Comparison of ENCODE assay signal across 1 cellular context in the genomic region with DNA sequence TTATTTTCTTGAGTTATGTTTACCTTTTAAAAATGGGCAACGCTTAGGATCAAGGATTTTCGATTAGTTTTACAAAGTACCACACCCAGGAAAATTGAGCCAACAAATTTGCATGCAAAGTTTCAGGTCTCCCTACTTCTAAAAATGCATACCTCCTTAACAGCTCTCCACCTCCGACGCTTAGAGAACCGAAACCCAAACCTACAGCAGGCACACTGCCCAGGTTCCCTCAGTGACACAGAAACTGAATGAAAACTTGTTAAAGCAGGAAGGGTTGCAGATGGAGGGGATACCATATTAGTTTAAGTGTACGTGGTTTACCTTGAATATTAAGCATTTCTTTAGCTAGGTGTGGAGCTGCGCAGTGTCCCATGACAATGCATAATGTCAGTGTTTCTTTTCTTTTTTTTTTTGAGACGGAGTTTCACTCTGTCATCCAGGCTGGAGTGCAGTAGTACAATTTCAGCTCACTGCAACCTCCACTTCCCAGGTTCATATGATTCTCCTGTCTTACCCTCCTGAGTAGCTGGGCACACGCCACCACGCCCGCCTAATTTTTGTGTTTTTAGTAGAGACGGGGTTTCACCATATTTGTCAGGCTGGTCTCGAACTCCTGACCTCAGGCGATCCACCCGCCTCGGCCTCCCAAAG.
TF ChIP-seq lines count a peak whose summit lies in the region.

No MANE protein-coding gene starts in this region.

TF ChIP-seq in GM12878, 131 proteins besides CTCF, POLR2A, EP300 and RAD21 (continued from another document and continues in another):
- TF ChIP-seq, protein P1, sequence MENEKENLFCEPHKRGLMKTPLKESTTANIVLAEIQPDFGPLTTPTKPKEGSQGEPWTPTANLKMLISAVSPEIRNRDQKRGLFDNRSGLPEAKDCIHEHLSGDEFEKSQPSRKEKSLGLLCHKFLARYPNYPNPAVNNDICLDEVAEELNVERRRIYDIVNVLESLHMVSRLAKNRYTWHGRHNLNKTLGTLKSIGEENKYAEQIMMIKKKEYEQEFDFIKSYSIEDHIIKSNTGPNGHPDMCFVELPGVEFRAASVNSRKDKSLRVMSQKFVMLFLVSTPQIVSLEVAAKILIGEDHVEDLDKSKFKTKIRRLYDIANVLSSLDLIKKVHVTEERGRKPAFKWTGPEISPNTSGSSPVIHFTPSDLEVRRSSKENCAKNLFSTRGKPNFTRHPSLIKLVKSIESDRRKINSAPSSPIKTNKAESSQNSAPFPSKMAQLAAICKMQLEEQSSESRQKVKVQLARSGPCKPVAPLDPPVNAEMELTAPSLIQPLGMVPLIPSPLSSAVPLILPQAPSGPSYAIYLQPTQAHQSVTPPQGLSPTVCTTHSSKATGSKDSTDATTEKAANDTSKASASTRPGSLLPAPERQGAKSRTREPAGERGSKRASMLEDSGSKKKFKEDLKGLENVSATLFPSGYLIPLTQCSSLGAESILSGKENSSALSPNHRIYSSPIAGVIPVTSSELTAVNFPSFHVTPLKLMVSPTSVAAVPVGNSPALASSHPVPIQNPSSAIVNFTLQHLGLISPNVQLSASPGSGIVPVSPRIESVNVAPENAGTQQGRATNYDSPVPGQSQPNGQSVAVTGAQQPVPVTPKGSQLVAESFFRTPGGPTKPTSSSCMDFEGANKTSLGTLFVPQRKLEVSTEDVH (IDR thresholded peaks at IDR 0.05; ENCODE audit: low read depth, partially characterized antibody), result no peak
- TF ChIP-seq CBX5 (IDR thresholded peaks at IDR 0.05; ENCODE audit: low read depth), result peak; percentile 87; the same call in 1 of the 2 replicates
- TF ChIP-seq TCF7 (IDR thresholded peaks at IDR 0.05; ENCODE audit: borderline replicate concordance), result no peak
- TF ChIP-seq, protein P2, sequence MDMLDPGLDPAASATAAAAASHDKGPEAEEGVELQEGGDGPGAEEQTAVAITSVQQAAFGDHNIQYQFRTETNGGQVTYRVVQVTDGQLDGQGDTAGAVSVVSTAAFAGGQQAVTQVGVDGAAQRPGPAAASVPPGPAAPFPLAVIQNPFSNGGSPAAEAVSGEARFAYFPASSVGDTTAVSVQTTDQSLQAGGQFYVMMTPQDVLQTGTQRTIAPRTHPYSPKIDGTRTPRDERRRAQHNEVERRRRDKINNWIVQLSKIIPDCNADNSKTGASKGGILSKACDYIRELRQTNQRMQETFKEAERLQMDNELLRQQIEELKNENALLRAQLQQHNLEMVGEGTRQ (IDR thresholded peaks at IDR 0.05; ENCODE audit: borderline replicate concordance, low read depth, low read length), result no peak
- TF ChIP-seq, protein P3, sequence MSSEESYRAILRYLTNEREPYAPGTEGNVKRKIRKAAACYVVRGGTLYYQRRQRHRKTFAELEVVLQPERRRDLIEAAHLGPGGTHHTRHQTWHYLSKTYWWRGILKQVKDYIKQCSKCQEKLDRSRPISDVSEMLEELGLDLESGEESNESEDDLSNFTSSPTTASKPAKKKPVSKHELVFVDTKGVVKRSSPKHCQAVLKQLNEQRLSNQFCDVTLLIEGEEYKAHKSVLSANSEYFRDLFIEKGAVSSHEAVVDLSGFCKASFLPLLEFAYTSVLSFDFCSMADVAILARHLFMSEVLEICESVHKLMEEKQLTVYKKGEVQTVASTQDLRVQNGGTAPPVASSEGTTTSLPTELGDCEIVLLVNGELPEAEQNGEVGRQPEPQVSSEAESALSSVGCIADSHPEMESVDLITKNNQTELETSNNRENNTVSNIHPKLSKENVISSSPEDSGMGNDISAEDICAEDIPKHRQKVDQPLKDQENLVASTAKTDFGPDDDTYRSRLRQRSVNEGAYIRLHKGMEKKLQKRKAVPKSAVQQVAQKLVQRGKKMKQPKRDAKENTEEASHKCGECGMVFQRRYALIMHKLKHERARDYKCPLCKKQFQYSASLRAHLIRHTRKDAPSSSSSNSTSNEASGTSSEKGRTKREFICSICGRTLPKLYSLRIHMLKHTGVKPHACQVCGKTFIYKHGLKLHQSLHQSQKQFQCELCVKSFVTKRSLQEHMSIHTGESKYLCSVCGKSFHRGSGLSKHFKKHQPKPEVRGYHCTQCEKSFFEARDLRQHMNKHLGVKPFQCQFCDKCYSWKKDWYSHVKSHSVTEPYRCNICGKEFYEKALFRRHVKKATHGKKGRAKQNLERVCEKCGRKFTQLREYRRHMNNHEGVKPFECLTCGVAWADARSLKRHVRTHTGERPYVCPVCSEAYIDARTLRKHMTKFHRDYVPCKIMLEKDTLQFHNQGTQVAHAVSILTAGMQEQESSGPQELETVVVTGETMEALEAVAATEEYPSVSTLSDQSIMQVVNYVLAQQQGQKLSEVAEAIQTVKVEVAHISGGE (CRISPR knock-in tag; IDR thresholded peaks at IDR 0.05), result no peak
- TF ChIP-seq, protein P4, sequence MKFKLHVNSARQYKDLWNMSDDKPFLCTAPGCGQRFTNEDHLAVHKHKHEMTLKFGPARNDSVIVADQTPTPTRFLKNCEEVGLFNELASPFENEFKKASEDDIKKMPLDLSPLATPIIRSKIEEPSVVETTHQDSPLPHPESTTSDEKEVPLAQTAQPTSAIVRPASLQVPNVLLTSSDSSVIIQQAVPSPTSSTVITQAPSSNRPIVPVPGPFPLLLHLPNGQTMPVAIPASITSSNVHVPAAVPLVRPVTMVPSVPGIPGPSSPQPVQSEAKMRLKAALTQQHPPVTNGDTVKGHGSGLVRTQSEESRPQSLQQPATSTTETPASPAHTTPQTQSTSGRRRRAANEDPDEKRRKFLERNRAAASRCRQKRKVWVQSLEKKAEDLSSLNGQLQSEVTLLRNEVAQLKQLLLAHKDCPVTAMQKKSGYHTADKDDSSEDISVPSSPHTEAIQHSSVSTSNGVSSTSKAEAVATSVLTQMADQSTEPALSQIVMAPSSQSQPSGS (IDR thresholded peaks at IDR 0.05; ENCODE audit: low read length), result peak; percentile 84
- peak; percentile 55; the same call in 1 of the 2 replicates for TF ChIP-seq TCF12 (IDR thresholded peaks at IDR 0.05; ENCODE audit: low read depth, low read length)
- no peak for TF ChIP-seq ZNF24 (IDR thresholded peaks at IDR 0.05)
- no peak for TF ChIP-seq SUPT20H (IDR thresholded peaks at IDR 0.05; ENCODE audit: borderline replicate concordance, control insufficient read depth, low read depth, low read length)
- TF ChIP-seq RELA (IDR thresholded peaks at IDR 0.05; ENCODE audit: borderline replicate concordance, partially characterized antibody), result no peak
- TF ChIP-seq, protein P5, sequence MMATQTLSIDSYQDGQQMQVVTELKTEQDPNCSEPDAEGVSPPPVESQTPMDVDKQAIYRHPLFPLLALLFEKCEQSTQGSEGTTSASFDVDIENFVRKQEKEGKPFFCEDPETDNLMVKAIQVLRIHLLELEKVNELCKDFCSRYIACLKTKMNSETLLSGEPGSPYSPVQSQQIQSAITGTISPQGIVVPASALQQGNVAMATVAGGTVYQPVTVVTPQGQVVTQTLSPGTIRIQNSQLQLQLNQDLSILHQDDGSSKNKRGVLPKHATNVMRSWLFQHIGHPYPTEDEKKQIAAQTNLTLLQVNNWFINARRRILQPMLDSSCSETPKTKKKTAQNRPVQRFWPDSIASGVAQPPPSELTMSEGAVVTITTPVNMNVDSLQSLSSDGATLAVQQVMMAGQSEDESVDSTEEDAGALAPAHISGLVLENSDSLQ (IDR thresholded peaks at IDR 0.05), result peak; percentile 23; the same call in 1 of the 2 replicates
- peak; percentile 84 for TF ChIP-seq DPF2 (IDR thresholded peaks at IDR 0.05)
- peak; percentile 35; the same call in 1 of the 2 replicates for TF ChIP-seq ZNF207 (IDR thresholded peaks at IDR 0.05; ENCODE audit: borderline replicate concordance)
- TF ChIP-seq, protein P6, sequence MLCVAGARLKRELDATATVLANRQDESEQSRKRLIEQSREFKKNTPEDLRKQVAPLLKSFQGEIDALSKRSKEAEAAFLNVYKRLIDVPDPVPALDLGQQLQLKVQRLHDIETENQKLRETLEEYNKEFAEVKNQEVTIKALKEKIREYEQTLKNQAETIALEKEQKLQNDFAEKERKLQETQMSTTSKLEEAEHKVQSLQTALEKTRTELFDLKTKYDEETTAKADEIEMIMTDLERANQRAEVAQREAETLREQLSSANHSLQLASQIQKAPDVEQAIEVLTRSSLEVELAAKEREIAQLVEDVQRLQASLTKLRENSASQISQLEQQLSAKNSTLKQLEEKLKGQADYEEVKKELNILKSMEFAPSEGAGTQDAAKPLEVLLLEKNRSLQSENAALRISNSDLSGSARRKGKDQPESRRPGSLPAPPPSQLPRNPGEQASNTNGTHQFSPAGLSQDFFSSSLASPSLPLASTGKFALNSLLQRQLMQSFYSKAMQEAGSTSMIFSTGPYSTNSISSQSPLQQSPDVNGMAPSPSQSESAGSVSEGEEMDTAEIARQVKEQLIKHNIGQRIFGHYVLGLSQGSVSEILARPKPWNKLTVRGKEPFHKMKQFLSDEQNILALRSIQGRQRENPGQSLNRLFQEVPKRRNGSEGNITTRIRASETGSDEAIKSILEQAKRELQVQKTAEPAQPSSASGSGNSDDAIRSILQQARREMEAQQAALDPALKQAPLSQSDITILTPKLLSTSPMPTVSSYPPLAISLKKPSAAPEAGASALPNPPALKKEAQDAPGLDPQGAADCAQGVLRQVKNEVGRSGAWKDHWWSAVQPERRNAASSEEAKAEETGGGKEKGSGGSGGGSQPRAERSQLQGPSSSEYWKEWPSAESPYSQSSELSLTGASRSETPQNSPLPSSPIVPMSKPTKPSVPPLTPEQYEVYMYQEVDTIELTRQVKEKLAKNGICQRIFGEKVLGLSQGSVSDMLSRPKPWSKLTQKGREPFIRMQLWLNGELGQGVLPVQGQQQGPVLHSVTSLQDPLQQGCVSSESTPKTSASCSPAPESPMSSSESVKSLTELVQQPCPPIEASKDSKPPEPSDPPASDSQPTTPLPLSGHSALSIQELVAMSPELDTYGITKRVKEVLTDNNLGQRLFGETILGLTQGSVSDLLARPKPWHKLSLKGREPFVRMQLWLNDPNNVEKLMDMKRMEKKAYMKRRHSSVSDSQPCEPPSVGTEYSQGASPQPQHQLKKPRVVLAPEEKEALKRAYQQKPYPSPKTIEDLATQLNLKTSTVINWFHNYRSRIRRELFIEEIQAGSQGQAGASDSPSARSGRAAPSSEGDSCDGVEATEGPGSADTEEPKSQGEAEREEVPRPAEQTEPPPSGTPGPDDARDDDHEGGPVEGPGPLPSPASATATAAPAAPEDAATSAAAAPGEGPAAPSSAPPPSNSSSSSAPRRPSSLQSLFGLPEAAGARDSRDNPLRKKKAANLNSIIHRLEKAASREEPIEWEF (IDR thresholded peaks at IDR 0.05; ENCODE audit: insufficient replicate concordance, low read depth, low read length), result no peak
- TF ChIP-seq, protein P7, sequence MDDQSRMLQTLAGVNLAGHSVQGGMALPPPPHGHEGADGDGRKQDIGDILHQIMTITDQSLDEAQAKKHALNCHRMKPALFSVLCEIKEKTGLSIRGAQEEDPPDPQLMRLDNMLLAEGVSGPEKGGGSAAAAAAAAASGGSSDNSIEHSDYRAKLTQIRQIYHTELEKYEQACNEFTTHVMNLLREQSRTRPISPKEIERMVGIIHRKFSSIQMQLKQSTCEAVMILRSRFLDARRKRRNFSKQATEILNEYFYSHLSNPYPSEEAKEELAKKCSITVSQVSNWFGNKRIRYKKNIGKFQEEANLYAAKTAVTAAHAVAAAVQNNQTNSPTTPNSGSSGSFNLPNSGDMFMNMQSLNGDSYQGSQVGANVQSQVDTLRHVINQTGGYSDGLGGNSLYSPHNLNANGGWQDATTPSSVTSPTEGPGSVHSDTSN (IDR thresholded peaks at IDR 0.05; ENCODE audit: insufficient replicate concordance, low read depth, low read length), result no peak
- TF ChIP-seq ZBED1 (IDR thresholded peaks at IDR 0.05; ENCODE audit: borderline replicate concordance), result peak; percentile 84; the same call in 1 of the 2 replicates
- TF ChIP-seq, protein P8, sequence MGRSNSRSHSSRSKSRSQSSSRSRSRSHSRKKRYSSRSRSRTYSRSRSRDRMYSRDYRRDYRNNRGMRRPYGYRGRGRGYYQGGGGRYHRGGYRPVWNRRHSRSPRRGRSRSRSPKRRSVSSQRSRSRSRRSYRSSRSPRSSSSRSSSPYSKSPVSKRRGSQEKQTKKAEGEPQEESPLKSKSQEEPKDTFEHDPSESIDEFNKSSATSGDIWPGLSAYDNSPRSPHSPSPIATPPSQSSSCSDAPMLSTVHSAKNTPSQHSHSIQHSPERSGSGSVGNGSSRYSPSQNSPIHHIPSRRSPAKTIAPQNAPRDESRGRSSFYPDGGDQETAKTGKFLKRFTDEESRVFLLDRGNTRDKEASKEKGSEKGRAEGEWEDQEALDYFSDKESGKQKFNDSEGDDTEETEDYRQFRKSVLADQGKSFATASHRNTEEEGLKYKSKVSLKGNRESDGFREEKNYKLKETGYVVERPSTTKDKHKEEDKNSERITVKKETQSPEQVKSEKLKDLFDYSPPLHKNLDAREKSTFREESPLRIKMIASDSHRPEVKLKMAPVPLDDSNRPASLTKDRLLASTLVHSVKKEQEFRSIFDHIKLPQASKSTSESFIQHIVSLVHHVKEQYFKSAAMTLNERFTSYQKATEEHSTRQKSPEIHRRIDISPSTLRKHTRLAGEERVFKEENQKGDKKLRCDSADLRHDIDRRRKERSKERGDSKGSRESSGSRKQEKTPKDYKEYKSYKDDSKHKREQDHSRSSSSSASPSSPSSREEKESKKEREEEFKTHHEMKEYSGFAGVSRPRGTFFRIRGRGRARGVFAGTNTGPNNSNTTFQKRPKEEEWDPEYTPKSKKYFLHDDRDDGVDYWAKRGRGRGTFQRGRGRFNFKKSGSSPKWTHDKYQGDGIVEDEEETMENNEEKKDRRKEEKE (IDR thresholded peaks at IDR 0.05), result no peak
- TF ChIP-seq, protein P9, sequence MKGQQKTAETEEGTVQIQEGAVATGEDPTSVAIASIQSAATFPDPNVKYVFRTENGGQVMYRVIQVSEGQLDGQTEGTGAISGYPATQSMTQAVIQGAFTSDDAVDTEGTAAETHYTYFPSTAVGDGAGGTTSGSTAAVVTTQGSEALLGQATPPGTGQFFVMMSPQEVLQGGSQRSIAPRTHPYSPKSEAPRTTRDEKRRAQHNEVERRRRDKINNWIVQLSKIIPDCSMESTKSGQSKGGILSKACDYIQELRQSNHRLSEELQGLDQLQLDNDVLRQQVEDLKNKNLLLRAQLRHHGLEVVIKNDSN (IDR thresholded peaks at IDR 0.05; ENCODE audit: borderline replicate concordance, extremely low read length, insufficient read depth, low read depth, low read length), result no peak
- 0 out of 2 replicates have a peak, but pooled peaks have one; percentile 46 for TF ChIP-seq CBFB (IDR thresholded peaks at IDR 0.05; ENCODE audit: low read depth)
- TF ChIP-seq ETV6 (conservative IDR thresholded peaks at IDR 0.05 in 1 of 2, IDR thresholded peaks at IDR 0.05 in 1 of 2; ENCODE audit: borderline replicate concordance in 1 of 2, low read depth in 1 of 2), result peak in 1 of 2 experiments; percentile 76; a peak in 2 of 4 replicates
- TF ChIP-seq, protein P10, sequence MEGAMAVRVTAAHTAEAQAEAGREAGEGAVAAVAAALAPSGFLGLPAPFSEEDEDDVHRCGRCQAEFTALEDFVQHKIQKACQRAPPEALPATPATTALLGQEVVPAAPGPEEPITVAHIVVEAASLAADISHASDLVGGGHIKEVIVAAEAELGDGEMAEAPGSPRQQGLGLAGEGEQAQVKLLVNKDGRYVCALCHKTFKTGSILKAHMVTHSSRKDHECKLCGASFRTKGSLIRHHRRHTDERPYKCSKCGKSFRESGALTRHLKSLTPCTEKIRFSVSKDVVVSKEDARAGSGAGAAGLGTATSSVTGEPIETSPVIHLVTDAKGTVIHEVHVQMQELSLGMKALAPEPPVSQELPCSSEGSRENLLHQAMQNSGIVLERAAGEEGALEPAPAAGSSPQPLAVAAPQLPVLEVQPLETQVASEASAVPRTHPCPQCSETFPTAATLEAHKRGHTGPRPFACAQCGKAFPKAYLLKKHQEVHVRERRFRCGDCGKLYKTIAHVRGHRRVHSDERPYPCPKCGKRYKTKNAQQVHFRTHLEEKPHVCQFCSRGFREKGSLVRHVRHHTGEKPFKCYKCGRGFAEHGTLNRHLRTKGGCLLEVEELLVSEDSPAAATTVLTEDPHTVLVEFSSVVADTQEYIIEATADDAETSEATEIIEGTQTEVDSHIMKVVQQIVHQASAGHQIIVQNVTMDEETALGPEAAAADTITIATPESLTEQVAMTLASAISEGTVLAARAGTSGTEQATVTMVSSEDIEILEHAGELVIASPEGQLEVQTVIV (IDR thresholded peaks at IDR 0.05; ENCODE audit: borderline replicate concordance, partially characterized antibody), result no peak
- 0 out of 2 replicates have a peak, but pooled peaks have one; percentile 20 for TF ChIP-seq TCF3 (IDR thresholded peaks at IDR 0.05; ENCODE audit: borderline replicate concordance, insufficient read depth, low read depth, low read length)
- peak; percentile 59; the same call in 1 of the 2 replicates for TF ChIP-seq PAX5 (IDR thresholded peaks at IDR 0.05; ENCODE audit: borderline replicate concordance, low read depth, low read length)
